11 cellular contexts compared by ENCODE assay signal in genomic region chr2:61795408-61795807, GRCh38.
"Had no signal": no experiment of that assay in that cellular context is flagged by ENCODE, and none has a peak within 500 bp of the region (broad histone marks: within the 10 kb centered on the region; RNA-seq: fewer than 3 reads in every experiment).

No MANE protein-coding gene starts in this region.

- H2AFZ ChIP-seq: GM23248, GM23338 had no signal

- H3K27ac Mint-ChIP-seq: GM23338, H9, HFFc6 had no signal

- H3K4me3 ChIP-seq: GM23248, GM23338, HAP-1 had no signal

- H3K4me3 Mint-ChIP-seq: GM23338, H9, HFFc6 had no signal

- H3K4me1 Mint-ChIP-seq: GM23338 had no signal

- FAIRE-seq: H1, H54 had no signal

- DNase-seq: GM23248, GOT3, H7, H9, HCEC 1CT, HFFc6 had no signal

- H3K36me3 ChIP-seq: HAP-1 had no signal

- ATAC-seq: GM23338, HCT116 had no signal

- H3K9ac ChIP-seq: GM23248 had no signal

- H3K9me3 Mint-ChIP-seq: HFFc6 had no signal

- H3K27ac ChIP-seq: GM23248 had no signal

- H3K9me3 ChIP-seq: HAP-1 had no signal

- H3K4me2 ChIP-seq: GM23338 had no signal
